In genomic region chr2:26529406-26530070, GRCh38 we compare ENCODE assay signal across 19 cellular contexts. TPM values are rescaled to one million over a fixed set of nuclear protein-coding genes. Genes with fewer than 3 reads are reported as not detected.
"Had no signal": no experiment of that assay in that cellular context is flagged by ENCODE, and none has a peak within 500 bp of the region (broad histone marks: within the 10 kb centered on the region; RNA-seq: fewer than 3 reads in every experiment).

No MANE protein-coding gene starts in this region.

- H3K27me3 Mint-ChIP-seq: activated naive CD8-positive, alpha-beta T cell treated with anti-CD3 and anti-CD28 coated beads for 36 hours had no signal

- H3K36me3 Mint-ChIP-seq: activated naive CD8-positive, alpha-beta T cell treated with anti-CD3 and anti-CD28 coated beads for 36 hours had no signal

- H3K9me3 Mint-ChIP-seq: activated naive CD8-positive, alpha-beta T cell treated with anti-CD3 and anti-CD28 coated beads for 36 hours; dendritic cell treated with granulocyte-macrophage colony-stimulating factor and Interleukin-4, amounts not matched to agents 40 ng/mL and 50 ng/mL, for 4 days; neural crest cell; T-helper 2 cell treated with Interferon-gamma antibody and Interleukin-4, amounts not matched to agents 5 μg/mL and 100 μg/mL, for 36 hours had no signal

- H3K27ac ChIP-seq: foreskin keratinocyte, parathyroid adenoma, SJSA1 had no signal

- DNase-seq: activated CD4-positive, alpha-beta T cell treated with anti-CD3 and anti-CD28 coated beads, Interleukin-2, amount 50 U/mL, for 1 hour; activated gamma-delta T cell; activated naive CD8-positive, alpha-beta T cell treated with anti-CD3 and anti-CD28 coated beads for 36 hours; effector memory CD4-positive, alpha-beta T cell; foreskin keratinocyte; glutamatergic neuron; hypothalamus; kidney glomerular epithelial cell; stimulated activated CD4-positive, alpha-beta T cell treated with anti-CD3 and anti-CD28 coated beads, Interleukin-4, amount 100 ng/mL, for 4 hours; stimulated activated CD8-positive, alpha-beta memory T cell treated with anti-CD3 and anti-CD28 coated beads, Interleukin-4, amount 100 ng/mL, for 48 hours; stimulated activated naive CD4-positive, alpha-beta T cell treated with Interleukin-2 at 50 U/mL for 16 hours; SW 1271; trophoblast cell had no signal

- H3K9me3 ChIP-seq: SJSA1 had no signal

- H3K79me2 ChIP-seq: parathyroid adenoma had no signal

- H3K4me3 Mint-ChIP-seq: activated naive CD8-positive, alpha-beta T cell treated with anti-CD3 and anti-CD28 coated beads for 36 hours; dendritic cell treated with granulocyte-macrophage colony-stimulating factor and Interleukin-4, amounts not matched to agents 40 ng/mL and 50 ng/mL, for 4 days; neural crest cell; T-helper 2 cell treated with Interferon-gamma antibody and Interleukin-4, amounts not matched to agents 5 μg/mL and 100 μg/mL, for 36 hours had no signal

- H3K4me1 Mint-ChIP-seq: activated naive CD8-positive, alpha-beta T cell treated with anti-CD3 and anti-CD28 coated beads for 36 hours had no signal

- H3K27ac Mint-ChIP-seq: activated naive CD8-positive, alpha-beta T cell treated with anti-CD3 and anti-CD28 coated beads for 36 hours; dendritic cell treated with granulocyte-macrophage colony-stimulating factor and Interleukin-4, amounts not matched to agents 40 ng/mL and 50 ng/mL, for 4 days; T-helper 2 cell treated with Interferon-gamma antibody and Interleukin-4, amounts not matched to agents 5 μg/mL and 100 μg/mL, for 36 hours had no signal

- H3K4me1 ChIP-seq: foreskin keratinocyte, SJSA1 had no signal

- ATAC-seq: activated CD4-positive, CD25-positive, alpha-beta regulatory T cell treated with anti-CD3 and anti-CD28 coated beads, Interleukin-2, amount 50 U/mL, for 24 hours; foreskin keratinocyte had no signal

- H2AFZ ChIP-seq: parathyroid adenoma had no signal

- H3K4me3 ChIP-seq: SJSA1 had no signal

- H3K9ac ChIP-seq: parathyroid adenoma had no signal

- H3K36me3 ChIP-seq: SJSA1 had no signal

RNA-seq across cellular contexts. Expression of gene OTOF, which starts 51.6 kb away (rescaled TPM):
- total RNA-seq: foreskin keratinocyte, SJSA1 had no signal
